8 cellular contexts compared by ENCODE assay signal in the genomic region with DNA sequence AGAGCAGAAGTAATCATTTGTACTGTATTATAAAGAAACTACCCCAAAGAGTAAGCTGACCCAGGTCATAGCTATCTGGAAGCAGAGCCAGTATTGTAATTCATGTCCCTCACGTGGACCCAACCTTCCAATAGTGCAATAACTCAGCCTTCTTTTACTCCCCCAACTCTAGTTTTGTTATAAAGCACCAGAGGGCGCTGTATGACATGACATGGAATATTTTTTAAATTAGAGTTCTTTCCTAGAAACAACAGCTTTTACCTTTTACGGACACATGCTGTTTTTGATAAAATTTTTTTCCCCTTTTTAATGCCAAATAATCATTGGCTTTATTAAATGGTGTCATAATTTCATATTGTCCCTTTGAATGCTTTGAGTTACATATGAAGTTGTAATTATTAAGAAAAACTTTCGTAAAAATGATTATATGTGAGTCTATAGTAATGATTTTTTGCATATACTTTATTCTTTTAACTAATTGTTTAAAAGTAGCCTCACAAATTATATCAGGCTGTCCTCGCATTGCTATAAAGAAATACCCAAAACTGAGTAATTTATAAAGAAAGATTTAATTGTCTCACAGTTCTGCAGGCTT.
DNase-seq lines count a peak whose midpoint lies in the region; ATAC-seq and TF ChIP-seq lines count a peak whose summit lies in the region.

No MANE protein-coding gene starts in this region.

- H3K79me2 ChIP-seq in SK-N-SH (ENCODE audit: insufficient read depth), result peaks cover 17% of the 10 kb centered on the region; the same call in 1 of the 2 replicates

- CTCF ChIA-PET in SK-N-SH (lab: Yijun Ruan, JAX), result interaction anchor here (0.6 to 2.6 kb wide), 45 partner anchors 10 to 357 kb away, joined by 3 to 93 read pairs (median 5); a partner anchor contains a TSS

- no peaks in the 10 kb centered on the region for H3K9me3 ChIP-seq in SK-N-SH

- H4K20me1 ChIP-seq in SK-N-SH (ENCODE audit: insufficient read depth), result no peaks in the 10 kb centered on the region

- H3K9me2 ChIP-seq in SK-N-SH, result no peaks in the 10 kb centered on the region

- TF ChIP-seq CTCF in SK-N-SH (IDR thresholded peaks at IDR 0.05) (peak; percentile 82), omental fat pad (IDR thresholded peaks at IDR 0.05) (no peak)

- H3K4me1 ChIP-seq in SK-N-SH (ENCODE audit: control insufficient read depth in 1 of 2, insufficient read depth in 2 of 2, low read depth in 1 of 2, low read length in 1 of 2), result no peaks in the 10 kb centered on the region; a peak in 1 of 4 replicates

- no peak overlapping the region for H3K4me3 ChIP-seq in SK-N-SH (ENCODE audit: low read depth in 2 of 2, low read length in 1 of 2)

- no peak overlapping the region for H2AFZ ChIP-seq in SK-N-SH (ENCODE audit: low read depth)

- peak; percentile 89 for TF ChIP-seq RAD21 in SK-N-SH (IDR thresholded peaks at IDR 0.05; ENCODE audit: low read length)

- H3K9ac ChIP-seq in SK-N-SH, result no peak overlapping the region

- WGBS in SK-N-SH (ENCODE audit: low lambda C conversion rate), result 54% methylated on average over 5 of the region's 5 CpGs

- POLR2A ChIA-PET in SK-N-SH (lab: Yijun Ruan, JAX), result no interaction called here

- ATAC-seq in omental fat pad (ENCODE audit: low FRiP score), result peak; percentile 71
- ATAC-seq in HG03378 (IDR thresholded peaks at IDR 0.05; ENCODE audit: unreplicated experiment), result no peak

- no peaks in the 10 kb centered on the region for H3K27me3 ChIP-seq in SK-N-SH (ENCODE audit: insufficient read depth)

- no peak for TF ChIP-seq EP300 in SK-N-SH (IDR thresholded peaks at IDR 0.05; ENCODE audit: borderline replicate concordance in 1 of 2, low read depth in 1 of 2, low read length in 1 of 2)

- peak; percentile 43 for DNase-seq in SIG-M5 treated with dmso at 0.1 percent for 504 hours (lab: John Stamatoyannopoulos, UW; ENCODE audit: unreplicated experiment)
- no peak for DNase-seq in SIG-M5 (lab: John Stamatoyannopoulos, UW)
- peak; percentile 73 for DNase-seq in M059J (ENCODE audit: low read depth)
- DNase-seq in SK-N-SH, result peak; percentile 47
- peak; percentile 85 for DNase-seq in fibroblast of peridontal ligament (ENCODE audit: extremely low read depth)
- no peak for DNase-seq in omental fat pad (ENCODE audit: low spot score)
- DNase-seq in DMS153 (lab: John Stamatoyannopoulos, UW), result no peak

- peaks cover 62 to 76% of the 10 kb centered on the region in 2 experiments for H3K36me3 ChIP-seq in SK-N-SH (replicated peaks in 1 of 2; ENCODE audit: control insufficient read depth in 1 of 2, insufficient read depth in 2 of 2, low read length in 1 of 2)

- H3K27ac ChIP-seq in SK-N-SH (ENCODE audit: low read depth in 2 of 2, low read length in 1 of 2), result 0 out of 4 replicates have a peak overlapping the region, but pooled peaks of 1 of the 2 experiments have one; percentile 16

- H3K4me2 ChIP-seq in SK-N-SH, result no peak overlapping the region

- peaks cover 32% of the 10 kb centered on the region for H3F3A ChIP-seq in SK-N-SH (replicated peaks; ENCODE audit: insufficient read depth)

TF ChIP-seq in SK-N-SH, 30 proteins besides CTCF, POLR2A, EP300 and RAD21:
- TF ChIP-seq FOSL2 (IDR thresholded peaks at IDR 0.05; ENCODE audit: borderline replicate concordance, low read depth), result no peak
- TF ChIP-seq, protein P1, sequence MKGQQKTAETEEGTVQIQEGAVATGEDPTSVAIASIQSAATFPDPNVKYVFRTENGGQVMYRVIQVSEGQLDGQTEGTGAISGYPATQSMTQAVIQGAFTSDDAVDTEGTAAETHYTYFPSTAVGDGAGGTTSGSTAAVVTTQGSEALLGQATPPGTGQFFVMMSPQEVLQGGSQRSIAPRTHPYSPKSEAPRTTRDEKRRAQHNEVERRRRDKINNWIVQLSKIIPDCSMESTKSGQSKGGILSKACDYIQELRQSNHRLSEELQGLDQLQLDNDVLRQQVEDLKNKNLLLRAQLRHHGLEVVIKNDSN (IDR thresholded peaks at IDR 0.05; ENCODE audit: borderline replicate concordance, low read depth), result peak; percentile 66
- TF ChIP-seq GATA2 (CRISPR knock-in tag; IDR thresholded peaks at IDR 0.05), result no peak
- TF ChIP-seq ELF1 (IDR thresholded peaks at IDR 0.05), result no peak
- peak; percentile 73 for TF ChIP-seq SMC3 (IDR thresholded peaks at IDR 0.05; ENCODE audit: low read depth, low read length)
TF ChIP-seq in SK-N-SH: peak in this region for 2.

Comparison
In these comparisons a context has a peak if more than half of its experiments do, and no peak if none do; other contexts are left out.
1. DNase-seq: peak in SIG-M5 treated with dmso at 0.1 percent for 504 hours (single experiment), M059J (single experiment), SK-N-SH (single experiment) and fibroblast of peridontal ligament (single experiment); none in SIG-M5 (single experiment), omental fat pad (single experiment) and DMS153 (single experiment).